ENCODE assay signal across 22 cellular contexts in the genomic region with DNA sequence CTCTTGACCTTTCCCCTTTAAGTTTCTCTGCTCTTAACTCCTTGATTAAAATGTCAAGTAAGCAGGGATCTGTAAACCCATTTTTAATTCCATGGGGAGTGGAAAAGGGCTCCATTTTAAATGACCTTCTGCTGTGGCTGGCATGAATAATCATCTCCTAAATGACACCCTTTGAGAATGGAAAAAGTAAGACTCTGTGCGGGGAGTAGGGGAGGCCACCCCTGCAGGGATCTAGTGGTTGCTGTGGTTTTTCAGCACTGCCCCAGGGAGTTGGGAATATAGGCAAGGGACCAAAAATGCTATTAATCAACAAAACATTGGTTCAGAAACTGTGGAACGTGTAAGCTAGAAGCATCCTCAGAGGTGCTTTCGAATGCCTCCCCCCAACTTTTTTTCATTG. TPM values are rescaled to one million over a fixed set of nuclear protein-coding genes. Genes with fewer than 3 reads are reported as not detected.
DNase-seq lines count a peak whose midpoint lies in the region; TF ChIP-seq lines count a peak whose summit lies in the region.
"Had no signal": no experiment of that assay in that cellular context is flagged by ENCODE, and none has a peak within 500 bp of the region (broad histone marks: within the 10 kb centered on the region; RNA-seq: fewer than 3 reads in every experiment).

No MANE protein-coding gene starts in this region.

- peak overlapping the region; percentile 2 for H3K4me2 ChIP-seq in osteoblast (ENCODE audit: insufficient read depth, low read length)

- peak; percentile 73 for DNase-seq in EH (ENCODE audit: low read depth)
- peak; percentile 67 for DNase-seq in M059J (ENCODE audit: low read depth)
- no peak for DNase-seq in ascending aorta (ENCODE audit: low spot score in 2 of 2)
- peak; percentile 77 for DNase-seq in osteoblast (ENCODE audit: insufficient read length, low spot score, missing footprints)
- no peak for DNase-seq in DMS79 treated with DMSO at 0.1 percent for 48 hours (lab: John Stamatoyannopoulos, UW)
- DNase-seq in NCI-H187 (lab: John Stamatoyannopoulos, UW) = no peak
- no peak for DNase-seq in NCI-H2171 (lab: John Stamatoyannopoulos, UW)
- no peak for DNase-seq in NCI-H69 (lab: John Stamatoyannopoulos, UW)
- DNase-seq: activated CD4-positive, alpha-beta T cell treated with anti-CD3 and anti-CD28 coated beads for 4 hours; activated CD8-positive, alpha-beta memory T cell treated with anti-CD3 and anti-CD28 coated beads, Interleukin-2, amount 50 U/mL, for 4 hours; activated gamma-delta T cell treated with Interleukin-2 at 50 U/mL for 16 hours; amygdala; CD8-positive, alpha-beta T cell; cerebellar nuclear complex; DMS79; naive thymus-derived CD8-positive, alpha-beta T cell; NCI-H1092 treated with DMSO at 0.1 percent for 48 hours; NCI-H2081; NCI-H524; stimulated activated CD4-positive, alpha-beta T cell treated with anti-CD3 and anti-CD28 coated beads, Interleukin-1b, Interleukin-23, amount 100 ng/mL, for 48 hours; stimulated activated naive CD4-positive, alpha-beta T cell treated with Interleukin-2 at 50 U/mL for 16 hours; upper lobe of left lung had no signal

- H4K20me1 ChIP-seq in osteoblast (ENCODE audit: insufficient read depth, low read length) = no peaks in the 10 kb centered on the region

- H3K4me3 ChIP-seq in ascending aorta (no peak overlapping the region), osteoblast (ENCODE audit: insufficient read depth, low read length) (peak overlapping the region; percentile 11)
- H3K4me3 ChIP-seq: upper lobe of left lung had no signal

- H3K4me1 ChIP-seq in ascending aorta (peaks cover 0 to 14% of the 10 kb centered on the region in 2 donors), osteoblast (ENCODE audit: insufficient read depth, low read length) (peaks cover 12% of the 10 kb centered on the region)
- H3K4me1 ChIP-seq: upper lobe of left lung had no signal

- TF ChIP-seq CTCF in ascending aorta (IDR thresholded peaks at IDR 0.05) = no peak
- no peak for TF ChIP-seq CTCF in osteoblast (IDR thresholded peaks at IDR 0.05; ENCODE audit: extremely low read depth, low read depth, low read length)

- no peaks in the 10 kb centered on the region for H3K9me3 ChIP-seq in ascending aorta
- H3K9me3 ChIP-seq in osteoblast (ENCODE audit: low read depth, low read length) = no peaks in the 10 kb centered on the region
- H3K9me3 ChIP-seq: upper lobe of left lung had no signal

- no peaks in the 10 kb centered on the region for H3K79me2 ChIP-seq in osteoblast (ENCODE audit: insufficient read depth, low read length)

- no peak overlapping the region for H2AFZ ChIP-seq in osteoblast (ENCODE audit: low read length)

- intact Hi-C loops in ascending aorta (cut with DNase I) = no loop called here

- H3K36me3 ChIP-seq in ascending aorta = no peaks in the 10 kb centered on the region
- H3K36me3 ChIP-seq in osteoblast (ENCODE audit: insufficient read depth, low read length) = no peaks in the 10 kb centered on the region
- H3K36me3 ChIP-seq: upper lobe of left lung had no signal

- H3K27me3 ChIP-seq in ascending aorta (no peaks in the 10 kb centered on the region), osteoblast (ENCODE audit: insufficient read depth, low read length) (no peaks in the 10 kb centered on the region)
- H3K27me3 ChIP-seq: upper lobe of left lung had no signal

- H3K27ac ChIP-seq in ascending aorta (peak overlapping the region; percentile 34 to 57), osteoblast (ENCODE audit: low read depth, low read length) (peak overlapping the region; percentile 56)
- H3K27ac ChIP-seq: upper lobe of left lung had no signal

RNA-seq across cellular contexts. Expression of gene ADAMTS7, which starts 30.0 kb away (rescaled TPM):
- total RNA-seq in M059J (2014; rRNA removed; shearing (Covaris generic)) = 0.25 and 0.79 TPM in 2 replicates
- total RNA-seq in ascending aorta (33.3 TPM), osteoblast (32.4 and 34.0 TPM in 2 replicates)
- total RNA-seq: CD8-positive, alpha-beta T cell had no signal

RNA-seq across cellular contexts. Expression of gene MORF4L1, which starts 31.4 kb away (rescaled TPM):
- total RNA-seq in M059J (2014; rRNA removed; shearing (Covaris generic)) = 225 and 272 TPM in 2 replicates
- 108 TPM for total RNA-seq in ascending aorta
- total RNA-seq in osteoblast = 446 and 456 TPM in 2 replicates

Comparison
In these comparisons a context has a peak if more than half of its experiments do, and no peak if none do; other contexts are left out.
1. DNase-seq: peak in EH (single experiment), M059J (single experiment) and osteoblast (single experiment); none in ascending aorta (0 of 2), DMS79 treated with DMSO at 0.1 percent for 48 hours (single experiment), NCI-H187 (0 of 2), NCI-H2171 (single experiment) and NCI-H69 (single experiment).
2. RNA of gene ADAMTS7, which starts 30.0 kb away (total RNA-seq): 32.4 to 34.0 TPM in osteoblast and 33.3 TPM in ascending aorta (single experiment); 0.25 to 0.79 TPM in M059J; every median in the first group is over 10 times any median in the second.